Comparison of ENCODE assay signal across 14 cellular contexts in the genomic region with DNA sequence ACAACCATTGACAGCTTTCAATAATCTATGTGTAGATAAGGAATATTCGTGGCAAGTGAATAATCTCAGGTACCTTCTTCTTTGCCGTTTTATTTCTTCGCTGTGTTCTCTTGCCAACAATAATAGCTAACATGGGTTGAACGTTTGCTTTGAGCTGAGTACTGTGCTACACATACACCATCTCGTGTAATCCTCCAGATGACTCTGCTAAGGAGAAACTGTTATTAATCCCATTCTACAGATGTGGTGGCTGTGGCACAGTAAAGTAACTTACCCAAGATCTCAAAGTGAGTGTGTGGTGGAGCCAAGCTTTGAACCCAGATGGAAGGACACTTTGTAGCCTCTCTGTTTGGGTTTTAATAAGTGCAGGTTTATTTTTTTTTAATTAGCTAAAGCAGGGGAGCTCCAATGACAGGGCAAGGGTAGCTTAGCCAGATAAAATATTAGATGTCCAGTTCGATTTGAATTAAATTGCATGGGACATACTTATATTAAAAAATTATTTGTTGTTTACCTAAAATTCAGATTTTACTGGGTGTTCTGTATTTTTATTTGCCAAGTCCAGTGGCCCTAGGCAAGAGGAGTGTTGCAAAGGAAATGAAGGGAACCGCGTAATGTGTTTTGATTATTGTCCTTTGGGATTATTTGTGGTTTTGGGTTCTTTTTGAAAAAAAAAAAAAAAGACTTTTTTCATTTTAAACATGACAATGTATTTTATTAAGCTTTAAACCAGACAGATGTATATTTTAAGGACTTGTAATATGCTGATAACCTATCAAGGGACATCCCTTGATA.
A peak's percentile ranks its signal among the peaks of the same experiment; 100 is the strongest.
DNase-seq lines count a peak whose midpoint lies in the region; ATAC-seq and TF ChIP-seq lines count a peak whose summit lies in the region.
"Had no signal": no experiment of that assay in that cellular context is flagged by ENCODE, and none has a peak within 500 bp of the region (broad histone marks: within the 10 kb centered on the region; RNA-seq: fewer than 3 reads in every experiment).

No MANE protein-coding gene starts in this region.

- H3K9me3 Mint-ChIP-seq in MCF 10A (ENCODE audit: unreplicated experiment), result no peaks in the 10 kb centered on the region
- H3K9me3 Mint-ChIP-seq: activated CD4-positive, alpha-beta memory T cell treated with anti-CD3 and anti-CD28 coated beads, Interleukin-2, amount 10 ng/mL, durations not matched to agents 7 days and 5 days; CD4-positive, alpha-beta T cell had no signal

- POLR2A ChIA-PET in MCF 10A (lab: Yijun Ruan, JAX), result interaction anchor here (0.9 to 3.1 kb wide), 9 partner anchors 9 to 117 kb away, joined by 3 to 51 read pairs (median 4); no protein-coding TSS in a partner anchor

- peak overlapping the region; percentile 77 for H2BK120ac ChIP-seq in mesenchymal stem cell (ENCODE audit: low read depth, low read length)

- H3K9ac ChIP-seq in mesenchymal stem cell (ENCODE audit: low read length), result peak overlapping the region; percentile 31

- H3K27ac Mint-ChIP-seq in MCF 10A (ENCODE audit: low read depth, unreplicated experiment), result peak overlapping the region; percentile 95
- H3K27ac Mint-ChIP-seq: activated CD4-positive, alpha-beta memory T cell treated with anti-CD3 and anti-CD28 coated beads, Interleukin-2, amount 10 ng/mL, durations not matched to agents 7 days and 5 days; CD4-positive, alpha-beta T cell; immature natural killer cell had no signal

- H3K79me1 ChIP-seq in mesenchymal stem cell (replicated peaks; ENCODE audit: low read length, poor library complexity, severe bottlenecking), result peaks cover 9% of the 10 kb centered on the region

- no peak overlapping the region for H3K4me3 Mint-ChIP-seq in MCF 10A (ENCODE audit: unreplicated experiment)
- H3K4me3 Mint-ChIP-seq: activated CD4-positive, alpha-beta memory T cell treated with anti-CD3 and anti-CD28 coated beads, Interleukin-2, amount 10 ng/mL, durations not matched to agents 7 days and 5 days; CD4-positive, alpha-beta T cell; immature natural killer cell had no signal

- H3K27me3 ChIP-seq in breast epithelium (no peaks in the 10 kb centered on the region), esophagus squamous epithelium (no peaks in the 10 kb centered on the region), mesenchymal stem cell (ENCODE audit: control insufficient read depth in 1 of 2, insufficient read depth in 1 of 2, low read length in 2 of 2) (no peaks in the 10 kb centered on the region), upper lobe of left lung (no peaks in the 10 kb centered on the region)
- H3K27me3 ChIP-seq: foreskin keratinocyte, vagina had no signal

- no peaks in the 10 kb centered on the region for H3K4me1 ChIP-seq in breast epithelium
- peaks cover 5 to 41% (median 12%) of the 10 kb centered on the region in 3 donors for H3K4me1 ChIP-seq in esophagus squamous epithelium
- peaks cover 11% of the 10 kb centered on the region for H3K4me1 ChIP-seq in mesenchymal stem cell (ENCODE audit: control insufficient read depth, insufficient read depth, low read depth, low read length)
- H3K4me1 ChIP-seq in upper lobe of left lung, result peaks cover 14 to 34% (median 18%) of the 10 kb centered on the region in 4 donors
- H3K4me1 ChIP-seq: vagina had no signal

- no peaks in the 10 kb centered on the region for H3K36me3 ChIP-seq in breast epithelium
- no peaks in the 10 kb centered on the region for H3K36me3 ChIP-seq in esophagus squamous epithelium
- H3K36me3 ChIP-seq in mesenchymal stem cell (ENCODE audit: control insufficient read depth in 1 of 2, insufficient read depth in 2 of 2, low read depth in 1 of 2, low read length in 2 of 2), result no peaks in the 10 kb centered on the region
- no peaks in the 10 kb centered on the region for H3K36me3 ChIP-seq in upper lobe of left lung
- H3K36me3 ChIP-seq: vagina had no signal

- intact Hi-C loops in MCF 10A (cut with micrococcal nuclease) (no loop called here), breast epithelium (cut with DNase I; ENCODE audit: low total_unique reads) (no loop called here), esophagus squamous epithelium (cut with DNase I) (no loop called here)

- no peak for TF ChIP-seq EP300 in upper lobe of left lung (IDR thresholded peaks at IDR 0.05)

- no TSS peak for BruUV-seq in MCF 10A (replicated peaks; lab: Mats Ljungman, UMichigan)

- no peak overlapping the region for H2AFZ ChIP-seq in mesenchymal stem cell (ENCODE audit: low read depth, low read length)

- peak overlapping the region; percentile 16 to 95 for H3K18ac ChIP-seq in mesenchymal stem cell (ENCODE audit: low read depth in 1 of 2, low read length in 2 of 2)

- no peak overlapping the region for H3K4me2 ChIP-seq in mesenchymal stem cell (ENCODE audit: low read length, poor library complexity, severe bottlenecking)

- WGBS in esophagus squamous epithelium, 2 donors, result 58 to 71% methylated on average over 8 of the region's 8 CpGs
- WGBS in mesenchymal stem cell, result 83% methylated on average over 4 of the region's 8 CpGs
- 83 to 86% methylated on average over 8 of the region's 8 CpGs for WGBS in upper lobe of left lung, 2 donors

- peaks cover 9% of the 10 kb centered on the region for H3K36me3 Mint-ChIP-seq in MCF 10A (ENCODE audit: insufficient read depth, unreplicated experiment)
- H3K36me3 Mint-ChIP-seq: immature natural killer cell had no signal

- TF ChIP-seq POLR2A in breast epithelium (IDR thresholded peaks at IDR 0.05) (no peak), esophagus squamous epithelium (IDR thresholded peaks at IDR 0.05) (no peak), upper lobe of left lung (IDR thresholded peaks at IDR 0.05) (no peak)

- H3K4me3 ChIP-seq in breast epithelium, result no peak overlapping the region
- H3K4me3 ChIP-seq in esophagus squamous epithelium, result no peak overlapping the region
- no peak overlapping the region for H3K4me3 ChIP-seq in mesenchymal stem cell (ENCODE audit: insufficient read depth in 1 of 2, low read depth in 1 of 2, low read length in 2 of 2)
- no peak overlapping the region for H3K4me3 ChIP-seq in upper lobe of left lung
- H3K4me3 ChIP-seq: vagina had no signal

- CTCF ChIA-PET in MCF 10A (lab: Yijun Ruan, JAX), result interaction anchor here (0.5 to 1.0 kb wide), 5 partner anchors 13 to 580 kb away, joined by 3 to 4 read pairs (median 3); no protein-coding TSS in a partner anchor

- peak overlapping the region in 1 of 2 experiments; percentile 64 for H3K4ac ChIP-seq in mesenchymal stem cell (ENCODE audit: low read depth in 1 of 2, low read length in 2 of 2)

- peak overlapping the region in 1 of 2 donors; percentile 68 for H3K27ac ChIP-seq in breast epithelium
- H3K27ac ChIP-seq in esophagus squamous epithelium, result peak overlapping the region in 3 of 4 donors; percentile 58 to 62 (median 59)
- H3K27ac ChIP-seq in mesenchymal stem cell (ENCODE audit: low read length, poor library complexity, severe bottlenecking), result peak overlapping the region; percentile 84
- peak overlapping the region in 3 of 4 donors; percentile 9 to 70 (median 34) for H3K27ac ChIP-seq in upper lobe of left lung
- H3K27ac ChIP-seq: foreskin keratinocyte, vagina had no signal

- H2BK5ac ChIP-seq in mesenchymal stem cell (ENCODE audit: low read depth, low read length, poor library complexity, severe bottlenecking), result no peak overlapping the region

- no peak overlapping the region for H3K14ac ChIP-seq in mesenchymal stem cell (ENCODE audit: low read length in 2 of 2)

- peaks cover 47% of the 10 kb centered on the region for H3K4me1 Mint-ChIP-seq in MCF 10A (ENCODE audit: insufficient read depth, unreplicated experiment)
- H3K4me1 Mint-ChIP-seq: immature natural killer cell had no signal

- no peak for TF ChIP-seq CTCF in MCF 10A (IDR thresholded peaks at IDR 0.05; ENCODE audit: unreplicated experiment)
- TF ChIP-seq CTCF in breast epithelium (IDR thresholded peaks at IDR 0.05), result no peak
- TF ChIP-seq CTCF in esophagus squamous epithelium (IDR thresholded peaks at IDR 0.05), result no peak
- TF ChIP-seq CTCF in upper lobe of left lung (IDR thresholded peaks at IDR 0.05), result no peak

- H2BK12ac ChIP-seq in mesenchymal stem cell (ENCODE audit: low read length in 2 of 2), result peak overlapping the region; percentile 45 to 98

- peak; percentile 37 for DNase-seq in MCF 10A (ENCODE audit: unreplicated experiment)
- DNase-seq in breast epithelium (ENCODE audit: low spot score in 2 of 2), result no peak
- DNase-seq in esophagus squamous epithelium (lab: John Stamatoyannopoulos, UW), result no peak
- peak; percentile 34 for DNase-seq in mesenchymal stem cell
- DNase-seq in upper lobe of left lung, result no peak
- DNase-seq in RKO (ENCODE audit: low spot score), result no peak
- DNase-seq: activated CD4-positive, alpha-beta memory T cell treated with anti-CD3 and anti-CD28 coated beads, Interleukin-2, amount 10 ng/mL, durations not matched to agents 7 days and 5 days; CD4-positive, alpha-beta T cell; immature natural killer cell; stimulated activated CD4-positive, alpha-beta T cell treated with anti-CD3 and anti-CD28 coated beads, Interleukin-2, amount 100 ng/mL, for 48 hours had no signal

- H3K9me3 ChIP-seq in breast epithelium (no peaks in the 10 kb centered on the region), esophagus squamous epithelium (no peaks in the 10 kb centered on the region), mesenchymal stem cell (ENCODE audit: control insufficient read depth, low read length) (no peaks in the 10 kb centered on the region), upper lobe of left lung (no peaks in the 10 kb centered on the region)
- H3K9me3 ChIP-seq: vagina had no signal

- no peak overlapping the region for H4K8ac ChIP-seq in mesenchymal stem cell (ENCODE audit: low read length)

- H3K27me3 Mint-ChIP-seq in MCF 10A (ENCODE audit: insufficient read depth, unreplicated experiment), result no peaks in the 10 kb centered on the region
- H3K27me3 Mint-ChIP-seq: CD4-positive, alpha-beta T cell had no signal

- H4K91ac ChIP-seq in mesenchymal stem cell (ENCODE audit: low read length), result peak overlapping the region; percentile 83

- peak overlapping the region; percentile 96 for H2AK5ac ChIP-seq in mesenchymal stem cell (ENCODE audit: low read length, severe bottlenecking)

- H2BK15ac ChIP-seq in mesenchymal stem cell (ENCODE audit: low read depth, poor library complexity, severe bottlenecking), result no peak overlapping the region

- H3K23ac ChIP-seq in mesenchymal stem cell (ENCODE audit: low read length in 2 of 2), result no peak overlapping the region

- ATAC-seq in upper lobe of left lung (ENCODE audit: low FRiP score in 2 of 2), result no peak
- ATAC-seq in HG02973 (IDR thresholded peaks at IDR 0.05; ENCODE audit: unreplicated experiment), result no peak
- ATAC-seq in HG03571 (IDR thresholded peaks at IDR 0.05; ENCODE audit: unreplicated experiment), result no peak

Comparison
In these comparisons a context has a peak if more than half of its experiments do, and no peak if none do; other contexts are left out.
1. DNase-seq: peak in MCF 10A (single experiment) and mesenchymal stem cell (single experiment); none in breast epithelium (0 of 2), esophagus squamous epithelium (single experiment), upper lobe of left lung (0 of 2) and RKO (single experiment).